Comparison of ENCODE assay signal across 12 cellular contexts in genomic region chr2:182101263-182101662, GRCh38.
DNase-seq lines count a peak whose midpoint lies in the region; ATAC-seq, FAIRE-seq and TF ChIP-seq lines count a peak whose summit lies in the region.
"Had no signal": no experiment of that assay in that cellular context is flagged by ENCODE, and none has a peak within 500 bp of the region (broad histone marks: within the 10 kb centered on the region; RNA-seq: fewer than 3 reads in every experiment).

No MANE protein-coding gene starts in this region.

- peak; percentile 11 for DNase-seq in DMS153 (lab: John Stamatoyannopoulos, UW)
- DNase-seq in DMS153 treated with DMSO at 0.1 percent for 48 hours (lab: John Stamatoyannopoulos, UW; ENCODE audit: unreplicated experiment): no peak
- DNase-seq in SKM-1 treated with dmso at 0.1 percent for 144 hours (lab: John Stamatoyannopoulos, UW; ENCODE audit: unreplicated experiment): peak; percentile 38
- DNase-seq in neural progenitor cell (ENCODE audit: low spot score): no peak
- no peak for DNase-seq in endothelial cell (ENCODE audit: low spot score)
- no peak for DNase-seq in frontal cortex (ENCODE audit: low spot score in 2 of 2)
- no peak for DNase-seq in suprapubic skin (ENCODE audit: low spot score in 2 of 2)
- DNase-seq: activated naive CD4-positive, alpha-beta T cell treated with Interleukin-2 at 50 U/mL for 16 hours had no signal

- peaks cover 8% of the 10 kb centered on the region for H3K36me3 ChIP-seq in neural progenitor cell
- H3K36me3 ChIP-seq in suprapubic skin: no peaks in the 10 kb centered on the region

- peaks cover 7% of the 10 kb centered on the region for H3K9me3 ChIP-seq in neural progenitor cell (ENCODE audit: low read depth)
- no peaks in the 10 kb centered on the region for H3K9me3 ChIP-seq in suprapubic skin
- H3K9me3 ChIP-seq: A549 had no signal

- TF ChIP-seq EP300 in suprapubic skin (IDR thresholded peaks at IDR 0.05): no peak

- H3K36me3 Mint-ChIP-seq in neural progenitor cell: no peaks in the 10 kb centered on the region
- H3K36me3 Mint-ChIP-seq in endothelial cell (ENCODE audit: low read depth, unreplicated experiment): no peaks in the 10 kb centered on the region

- H4K20me1 ChIP-seq in neural progenitor cell (ENCODE audit: low read depth): no peaks in the 10 kb centered on the region

- H3K79me2 ChIP-seq in neural progenitor cell (ENCODE audit: low read depth): no peaks in the 10 kb centered on the region

- H3F3A ChIP-seq in neural progenitor cell (ENCODE audit: low read depth): peaks cover 18% of the 10 kb centered on the region

- H3K4me2 ChIP-seq in neural progenitor cell: no peak overlapping the region
- H3K4me2 ChIP-seq: A549 had no signal

- H3K4me1 ChIP-seq in neural progenitor cell (peaks cover 28% of the 10 kb centered on the region), suprapubic skin (no peaks in the 10 kb centered on the region)
- H3K4me1 ChIP-seq: A549 had no signal

- no peak for TF ChIP-seq POLR2A in suprapubic skin (IDR thresholded peaks at IDR 0.05)

- H3K9me3 Mint-ChIP-seq in neural progenitor cell: peaks cover 11% of the 10 kb centered on the region
- no peaks in the 10 kb centered on the region for H3K9me3 Mint-ChIP-seq in endothelial cell (ENCODE audit: unreplicated experiment)
- H3K9me3 Mint-ChIP-seq: IgD-negative memory B cell had no signal

- FAIRE-seq in frontal cortex (lab: Jason Lieb, UNC): no peak
- FAIRE-seq: A549 had no signal

- peak overlapping the region; percentile 69 for H2AFZ ChIP-seq in neural progenitor cell (replicated peaks)

- H3K4me1 Mint-ChIP-seq in neural progenitor cell (peaks cover 11% of the 10 kb centered on the region), endothelial cell (ENCODE audit: unreplicated experiment) (peaks cover 6% of the 10 kb centered on the region)

- H3K4me3 Mint-ChIP-seq in neural progenitor cell: no peak overlapping the region
- no peak overlapping the region for H3K4me3 Mint-ChIP-seq in endothelial cell (ENCODE audit: unreplicated experiment)
- H3K4me3 Mint-ChIP-seq: IgD-negative memory B cell had no signal

- H3K27ac ChIP-seq in neural progenitor cell (peak overlapping the region; percentile 41), suprapubic skin (no peak overlapping the region)
- H3K27ac ChIP-seq: A549 had no signal

- H3K4me3 ChIP-seq in neural progenitor cell: no peak overlapping the region
- H3K4me3 ChIP-seq in suprapubic skin: no peak overlapping the region
- H3K4me3 ChIP-seq: A549 had no signal

- H3K27me3 Mint-ChIP-seq in neural progenitor cell (ENCODE audit: insufficient read depth, low read depth): peaks cover 3% of the 10 kb centered on the region
- H3K27me3 Mint-ChIP-seq in endothelial cell (ENCODE audit: unreplicated experiment): no peaks in the 10 kb centered on the region
- H3K27me3 Mint-ChIP-seq: IgD-negative memory B cell had no signal

- peak; percentile 72 for ATAC-seq in HG03103 (IDR thresholded peaks at IDR 0.05; ENCODE audit: low read depth, unreplicated experiment)
- ATAC-seq: esophagus mucosa had no signal

- H3K27me3 ChIP-seq in neural progenitor cell: no peaks in the 10 kb centered on the region
- H3K27me3 ChIP-seq in suprapubic skin: no peaks in the 10 kb centered on the region

- TF ChIP-seq CTCF in neural progenitor cell (IDR thresholded peaks at IDR 0.05): peak; percentile 43
- TF ChIP-seq CTCF in endothelial cell (IDR thresholded peaks at IDR 0.05; ENCODE audit: unreplicated experiment): no peak
- TF ChIP-seq CTCF in suprapubic skin (IDR thresholded peaks at IDR 0.05): no peak

- H3K27ac Mint-ChIP-seq in neural progenitor cell (no peak overlapping the region), endothelial cell (ENCODE audit: unreplicated experiment) (no peak overlapping the region)
- H3K27ac Mint-ChIP-seq: IgD-negative memory B cell had no signal

- no peak overlapping the region for H3K9ac ChIP-seq in neural progenitor cell

Comparison
In these comparisons a context has a peak if more than half of its experiments do, and no peak if none do; other contexts are left out.
1. DNase-seq: peak in DMS153 (single experiment) and SKM-1 treated with dmso at 0.1 percent for 144 hours (single experiment); none in DMS153 treated with DMSO at 0.1 percent for 48 hours (single experiment), neural progenitor cell (single experiment), endothelial cell (single experiment), frontal cortex (0 of 2) and suprapubic skin (0 of 2).